23 cellular contexts compared by ENCODE assay signal in the genomic region with DNA sequence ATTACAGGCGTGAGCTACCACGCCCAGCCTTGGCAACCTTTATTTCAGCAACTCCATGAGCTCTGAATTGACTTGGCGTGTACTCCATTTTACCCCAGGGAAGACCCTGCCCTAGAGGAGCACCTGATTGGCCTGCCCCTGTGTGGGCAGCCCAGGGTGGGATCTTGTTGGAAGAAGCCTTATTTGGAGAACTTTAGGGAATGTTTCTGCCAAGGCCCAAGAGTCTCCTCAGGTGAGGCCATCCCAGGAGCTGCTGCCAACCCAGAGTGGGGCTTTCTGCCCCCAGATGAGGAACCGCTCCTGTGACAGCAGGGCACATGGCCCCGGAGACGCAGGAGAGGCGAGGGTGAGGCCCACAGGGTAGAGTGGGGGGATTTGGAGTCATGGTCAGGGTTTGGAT. TPM values are rescaled to one million over a fixed set of nuclear protein-coding genes. Genes with fewer than 3 reads are reported as not detected.
DNase-seq lines count a peak whose midpoint lies in the region; ATAC-seq and TF ChIP-seq lines count a peak whose summit lies in the region.
"Had no signal": no experiment of that assay in that cellular context is flagged by ENCODE, and none has a peak within 500 bp of the region (broad histone marks: within the 10 kb centered on the region; RNA-seq: fewer than 3 reads in every experiment).

No MANE protein-coding gene starts in this region.

- no peaks in the 10 kb centered on the region for H3K9me3 ChIP-seq in spleen
- H3K9me3 ChIP-seq: BLaER1, HAP-1 had no signal

- ATAC-seq in GM18498 (IDR thresholded peaks at IDR 0.05; ENCODE audit: unreplicated experiment) (no peak), HG03175 (IDR thresholded peaks at IDR 0.05; ENCODE audit: unreplicated experiment) (no peak)

- H3K4me3 ChIP-seq in coronary artery, result no peak overlapping the region
- no peak overlapping the region for H3K4me3 ChIP-seq in spleen
- H3K4me3 ChIP-seq: BLaER1, GM23248, HAP-1 had no signal

- no peak overlapping the region for H3K4me3 Mint-ChIP-seq in activated T-helper 1 cell treated with anti-CD3 and anti-CD28 coated beads, Interleukin-12 subunit alpha, Interleukin-12 subunit beta, Interleukin-2, Interleukin-4 antibody, amounts not matched to agents 30 ng/mL and 10 ng/mL and 1 ng/mL, durations not matched to agents 14 hours and 24 hours and 36 hours
- H3K4me3 Mint-ChIP-seq: CD14-positive monocyte; CD4-positive, alpha-beta memory T cell had no signal

- peak; percentile 12 for DNase-seq in activated effector memory CD4-positive, alpha-beta T cell treated with anti-CD3 and anti-CD28 coated beads, Interleukin-2, amount 50 U/mL, for 16 hours
- DNase-seq in activated effector memory CD4-positive, alpha-beta T cell treated with Interleukin-2 at 50 U/mL for 16 hours, result no peak
- DNase-seq in coronary artery (ENCODE audit: low spot score), result peak; percentile 56
- DNase-seq in mesenteric fat pad (ENCODE audit: low spot score), result peak; percentile 14
- peak; percentile 32 for DNase-seq in spleen
- DNase-seq in activated T-helper 1 cell treated with anti-CD3 and anti-CD28 coated beads, Interleukin-12 subunit alpha, Interleukin-12 subunit beta, Interleukin-2, Interleukin-4 antibody, amounts not matched to agents 30 ng/mL and 10 ng/mL and 1 ng/mL, durations not matched to agents 14 hours and 24 hours and 36 hours (ENCODE audit: low spot score), result no peak
- DNase-seq: Calu3; CD4-positive, alpha-beta memory T cell; DND-41; EL; GM23248 had no signal

- intact Hi-C loops in spleen (cut with DNase I; ENCODE audit: low total_unique reads), result no loop called here
- intact Hi-C loops in activated T-helper 1 cell treated with anti-CD3 and anti-CD28 coated beads, Interleukin-12 subunit alpha, Interleukin-12 subunit beta, Interleukin-2, Interleukin-4 antibody, amounts not matched to agents 30 ng/mL and 10 ng/mL and 1 ng/mL, durations not matched to agents 14 hours and 24 hours and 36 hours (cut with micrococcal nuclease), result no loop called here

- H3K36me3 Mint-ChIP-seq in activated T-helper 1 cell treated with anti-CD3 and anti-CD28 coated beads, Interleukin-12 subunit alpha, Interleukin-12 subunit beta, Interleukin-2, Interleukin-4 antibody, amounts not matched to agents 30 ng/mL and 10 ng/mL and 1 ng/mL, durations not matched to agents 14 hours and 24 hours and 36 hours (ENCODE audit: low read depth), result no peaks in the 10 kb centered on the region
- H3K36me3 Mint-ChIP-seq: CD14-positive monocyte; CD4-positive, alpha-beta memory T cell had no signal

- no peak overlapping the region for H3K27ac Mint-ChIP-seq in activated T-helper 1 cell treated with anti-CD3 and anti-CD28 coated beads, Interleukin-12 subunit alpha, Interleukin-12 subunit beta, Interleukin-2, Interleukin-4 antibody, amounts not matched to agents 30 ng/mL and 10 ng/mL and 1 ng/mL, durations not matched to agents 14 hours and 24 hours and 36 hours

- no peaks in the 10 kb centered on the region for H3K36me3 ChIP-seq in spleen
- H3K36me3 ChIP-seq: BLaER1, HAP-1 had no signal

- peaks cover 0 to 3% (median 0%) of the 10 kb centered on the region in 6 donors for H3K4me1 ChIP-seq in spleen
- H3K4me1 ChIP-seq: HAP-1 had no signal

- TF ChIP-seq CTCF in coronary artery (IDR thresholded peaks at IDR 0.05), result no peak
- TF ChIP-seq CTCF in spleen (IDR thresholded peaks at IDR 0.05 in 8 of 11, conservative IDR thresholded peaks at IDR 0.05 in 3 of 11), result no peak

- H3K27ac ChIP-seq in coronary artery, result no peak overlapping the region
- H3K27ac ChIP-seq in spleen, result no peak overlapping the region
- H3K27ac ChIP-seq: 22Rv1, BLaER1, GM23248, HL-60 had no signal

- WGBS in spleen, 5 donors, result 64 to 72% (median 69%) methylated on average over 7 of the region's 7 CpGs

- H3K9me3 Mint-ChIP-seq in activated T-helper 1 cell treated with anti-CD3 and anti-CD28 coated beads, Interleukin-12 subunit alpha, Interleukin-12 subunit beta, Interleukin-2, Interleukin-4 antibody, amounts not matched to agents 30 ng/mL and 10 ng/mL and 1 ng/mL, durations not matched to agents 14 hours and 24 hours and 36 hours, result no peaks in the 10 kb centered on the region

- peaks cover 0 to 13% (median 0%) of the 10 kb centered on the region in 7 donors for H3K27me3 ChIP-seq in spleen (replicated peaks in 1 of 7)
- H3K27me3 ChIP-seq: BLaER1 had no signal

- no peak for TF ChIP-seq POLR2A in spleen (IDR thresholded peaks at IDR 0.05)

- H3K4me1 Mint-ChIP-seq in activated T-helper 1 cell treated with anti-CD3 and anti-CD28 coated beads, Interleukin-12 subunit alpha, Interleukin-12 subunit beta, Interleukin-2, Interleukin-4 antibody, amounts not matched to agents 30 ng/mL and 10 ng/mL and 1 ng/mL, durations not matched to agents 14 hours and 24 hours and 36 hours (ENCODE audit: low read depth), result no peaks in the 10 kb centered on the region
- H3K4me1 Mint-ChIP-seq: CD4-positive, alpha-beta memory T cell had no signal

- H3K27me3 Mint-ChIP-seq in activated T-helper 1 cell treated with anti-CD3 and anti-CD28 coated beads, Interleukin-12 subunit alpha, Interleukin-12 subunit beta, Interleukin-2, Interleukin-4 antibody, amounts not matched to agents 30 ng/mL and 10 ng/mL and 1 ng/mL, durations not matched to agents 14 hours and 24 hours and 36 hours (ENCODE audit: insufficient read depth), result peaks cover 2% of the 10 kb centered on the region

RNA-seq across cellular contexts. Expression of a gene that starts 42.0 kb away (rescaled TPM):
- total RNA-seq in mesenteric fat pad, result 0.19 TPM
- 1 to 10 TPM in 4 of 7 donors, under 1 TPM in 2, not detected in 1; 0.46 to 1.9 (median 1.3) TPM for total RNA-seq in spleen
- under 1 TPM; 0.02 to 0.22 (median 0.07) TPM for polyA plus RNA-seq in spleen
- not detected in 2 replicates for total RNA-seq in activated T-helper 1 cell treated with anti-CD3 and anti-CD28 coated beads, Interleukin-12 subunit alpha, Interleukin-12 subunit beta, Interleukin-2, Interleukin-4 antibody, amounts not matched to agents 30 ng/mL and 10 ng/mL and 1 ng/mL, durations not matched to agents 14 hours and 24 hours and 36 hours
- total RNA-seq: A673; CD4-positive, alpha-beta memory T cell; G401; GM23248; H4; HT1080 had no signal
- polyA plus RNA-seq: AG04450; CD14-positive monocyte; CD4-positive, alpha-beta memory T cell; GM23248 had no signal

Comparison
In these comparisons a context has a peak if more than half of its experiments do, and no peak if none do; other contexts are left out.
1. DNase-seq: peak in activated effector memory CD4-positive, alpha-beta T cell treated with anti-CD3 and anti-CD28 coated beads, Interleukin-2, amount 50 U/mL, for 16 hours (single experiment), coronary artery (single experiment), mesenteric fat pad (single experiment) and spleen (single experiment); none in activated effector memory CD4-positive, alpha-beta T cell treated with Interleukin-2 at 50 U/mL for 16 hours (single experiment) and activated T-helper 1 cell treated with anti-CD3 and anti-CD28 coated beads, Interleukin-12 subunit alpha, Interleukin-12 subunit beta, Interleukin-2, Interleukin-4 antibody, amounts not matched to agents 30 ng/mL and 10 ng/mL and 1 ng/mL, durations not matched to agents 14 hours and 24 hours and 36 hours (single experiment).